Comparison of ENCODE assay signal across 1 cellular context in genomic region chr1:928825-929661, GRCh38.
TF ChIP-seq lines count a peak whose summit lies in the region.

No MANE protein-coding gene starts in this region.

TF ChIP-seq in HepG2, 621 proteins besides CTCF, POLR2A, EP300 and RAD21 (continues in another document):
- TF ChIP-seq ZNF572 (CRISPR knock-in tag; IDR thresholded peaks at IDR 0.05) (no peak), MAFF (IDR thresholded peaks at IDR 0.05; ENCODE audit: low read depth, low read length) (no peak), HMG20B (CRISPR knock-in tag; conservative IDR thresholded peaks at IDR 0.05) (no peak), KDM4B (CRISPR knock-in tag; IDR thresholded peaks at IDR 0.05) (no peak), SAP130 (CRISPR knock-in tag; IDR thresholded peaks at IDR 0.05; ENCODE audit: low read depth) (0 out of 2 replicates have a peak, but pooled peaks have one; percentile 14), SMAD9 (CRISPR knock-in tag; IDR thresholded peaks at IDR 0.05) (no peak), CREB1 (IDR thresholded peaks at IDR 0.05) (no peak), CREB1 (CRISPR knock-in tag; IDR thresholded peaks at IDR 0.05) (no peak), RFX3 (CRISPR knock-in tag; IDR thresholded peaks at IDR 0.05) (no peak), ZNF124 (CRISPR knock-in tag; IDR thresholded peaks at IDR 0.05) (no peak), GTF3A (CRISPR knock-in tag; conservative IDR thresholded peaks at IDR 0.05) (0 out of 2 replicates have a peak, but pooled peaks have one; percentile 15), DRAP1 (CRISPR knock-in tag; IDR thresholded peaks at IDR 0.05) (no peak), ZBTB46 (CRISPR knock-in tag; IDR thresholded peaks at IDR 0.05; ENCODE audit: borderline replicate concordance) (no peak), ZNF790 (CRISPR knock-in tag; IDR thresholded peaks at IDR 0.05; ENCODE audit: borderline replicate concordance) (no peak), ELF1 (CRISPR knock-in tag; IDR thresholded peaks at IDR 0.05) (peak; percentile 59), BRD4 (CRISPR knock-in tag; IDR thresholded peaks at IDR 0.05) (no peak), AGO1 (IDR thresholded peaks at IDR 0.05; ENCODE audit: low read depth, low read length, poor library complexity, severe bottlenecking) (no peak), ATF2 (CRISPR knock-in tag; IDR thresholded peaks at IDR 0.05) (no peak), U2AF1 (optimal IDR thresholded peaks at IDR 0.05; ENCODE audit: low read depth, low read length) (no peak), ZNF546 (CRISPR knock-in tag; conservative IDR thresholded peaks at IDR 0.05) (no peak), KLF16 (CRISPR knock-in tag; IDR thresholded peaks at IDR 0.05) (no peak), ZMAT5 (CRISPR knock-in tag; IDR thresholded peaks at IDR 0.05; ENCODE audit: borderline replicate concordance, low read depth) (no peak), ZNF616 (CRISPR knock-in tag; IDR thresholded peaks at IDR 0.05; ENCODE audit: low read depth) (no peak), ZNF878 (CRISPR knock-in tag; IDR thresholded peaks at IDR 0.05) (no peak), ZZZ3 (CRISPR knock-in tag; IDR thresholded peaks at IDR 0.05; ENCODE audit: borderline replicate concordance) (no peak), ZNF224 (CRISPR knock-in tag; IDR thresholded peaks at IDR 0.05) (no peak), ZFAT (CRISPR knock-in tag; conservative IDR thresholded peaks at IDR 0.05) (no peak), MYC (CRISPR knock-in tag; IDR thresholded peaks at IDR 0.05; ENCODE audit: borderline replicate concordance) (no peak; the same call in 1 of the 2 replicates), ZNF552 (CRISPR knock-in tag; IDR thresholded peaks at IDR 0.05; ENCODE audit: borderline replicate concordance) (no peak), DDIT3 (CRISPR knock-in tag; IDR thresholded peaks at IDR 0.05) (no peak), FUBP1 (CRISPR knock-in tag; IDR thresholded peaks at IDR 0.05; ENCODE audit: borderline replicate concordance) (no peak), HNRNPL (IDR thresholded peaks at IDR 0.05; ENCODE audit: low read depth, low read length) (0 out of 2 replicates have a peak, but pooled peaks have one; percentile 42), ZNF232 (CRISPR knock-in tag; IDR thresholded peaks at IDR 0.05; ENCODE audit: borderline replicate concordance) (no peak), ZNF276 (CRISPR knock-in tag; IDR thresholded peaks at IDR 0.05; ENCODE audit: low read depth) (no peak), ZNF3 (CRISPR knock-in tag; IDR thresholded peaks at IDR 0.05) (no peak), ZNF350 (CRISPR knock-in tag; IDR thresholded peaks at IDR 0.05; ENCODE audit: borderline replicate concordance, low read depth) (no peak), PAX8 (CRISPR knock-in tag; IDR thresholded peaks at IDR 0.05; ENCODE audit: borderline replicate concordance) (no peak), SSRP1 (CRISPR knock-in tag; IDR thresholded peaks at IDR 0.05) (no peak), ZNF598 (CRISPR knock-in tag; IDR thresholded peaks at IDR 0.05; ENCODE audit: borderline replicate concordance) (no peak), ZNF639 (CRISPR knock-in tag; conservative IDR thresholded peaks at IDR 0.05) (no peak), ZSCAN9 (CRISPR knock-in tag; IDR thresholded peaks at IDR 0.05; ENCODE audit: borderline replicate concordance) (no peak), ZFP36 (IDR thresholded peaks at IDR 0.05; ENCODE audit: borderline replicate concordance, low read depth, low read length, partially characterized antibody) (no peak), CEBPZ (IDR thresholded peaks at IDR 0.05; ENCODE audit: low read length) (no peak), PHB2 (IDR thresholded peaks at IDR 0.05; ENCODE audit: partially characterized antibody) (no peak), GMEB1 (CRISPR knock-in tag; IDR thresholded peaks at IDR 0.05; ENCODE audit: borderline replicate concordance) (no peak), MTA3 (CRISPR knock-in tag; IDR thresholded peaks at IDR 0.05) (no peak), CHCHD3 (CRISPR knock-in tag; IDR thresholded peaks at IDR 0.05) (no peak), ZNF530 (CRISPR knock-in tag; IDR thresholded peaks at IDR 0.05; ENCODE audit: low read depth) (no peak), GATAD2A (CRISPR knock-in tag; IDR thresholded peaks at IDR 0.05) (no peak), NBN (conservative IDR thresholded peaks at IDR 0.05) (no peak), ETV5 (CRISPR knock-in tag; IDR thresholded peaks at IDR 0.05; ENCODE audit: borderline replicate concordance) (peak; percentile 74; the same call in 1 of the 2 replicates), ZNF644 (CRISPR knock-in tag; IDR thresholded peaks at IDR 0.05; ENCODE audit: low read depth) (no peak), SATB2 (CRISPR knock-in tag; IDR thresholded peaks at IDR 0.05) (no peak), NR2F2 (IDR thresholded peaks at IDR 0.05; ENCODE audit: borderline replicate concordance, low read depth) (no peak), FOSL1 (CRISPR knock-in tag; IDR thresholded peaks at IDR 0.05; ENCODE audit: borderline replicate concordance) (no peak), ARNT (IDR thresholded peaks at IDR 0.05) (no peak), ZBTB8A (CRISPR knock-in tag; IDR thresholded peaks at IDR 0.05; ENCODE audit: borderline replicate concordance, low read depth) (no peak), ZNF597 (CRISPR knock-in tag; IDR thresholded peaks at IDR 0.05) (no peak), YY1 (IDR thresholded peaks at IDR 0.05; ENCODE audit: insufficient read depth, insufficient replicate concordance, low read depth, low read length) (no peak), AHR (CRISPR knock-in tag; IDR thresholded peaks at IDR 0.05) (no peak)
